In the genomic region with DNA sequence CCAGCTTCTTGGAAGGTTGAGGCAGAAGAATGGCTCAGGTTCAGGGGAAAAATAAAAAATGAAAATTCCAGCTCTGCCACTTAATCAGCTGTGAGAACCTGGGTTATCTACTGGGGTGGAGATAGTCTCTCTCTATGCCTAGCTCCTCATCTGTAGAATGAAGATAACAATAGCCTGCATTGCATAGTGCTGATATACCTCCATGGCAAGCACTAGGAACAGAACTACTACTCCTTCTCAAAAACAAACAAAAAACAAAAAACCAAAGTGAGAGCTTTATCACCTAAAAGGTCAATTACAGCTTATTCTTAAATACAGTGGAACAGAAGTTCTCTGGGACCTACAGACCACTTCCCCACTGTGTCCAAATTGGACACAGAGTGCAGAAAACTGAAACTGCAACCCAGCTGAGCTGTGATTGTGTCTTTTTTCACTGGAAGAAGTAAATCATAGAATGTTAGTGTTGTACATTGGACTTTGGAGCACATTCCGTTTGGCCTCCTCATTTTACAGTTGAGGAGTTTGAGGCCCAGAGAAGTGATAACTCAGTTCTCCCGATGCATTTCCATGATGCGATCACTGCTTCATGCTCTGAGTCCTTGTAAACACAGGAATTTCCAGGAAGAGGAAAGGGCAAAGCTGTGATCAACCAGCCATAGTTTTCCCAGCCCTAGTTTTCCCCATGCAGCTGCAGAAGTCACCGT, we compare ENCODE assay signal across 1 cellular context.
TF ChIP-seq lines count a peak whose summit lies in the region.

No MANE protein-coding gene starts in this region.

TF ChIP-seq in K562, 482 proteins besides CTCF, POLR2A, EP300 and RAD21 (continued from another document and continues in another):
- no peak for TF ChIP-seq GTF2A2 (tag; IDR thresholded peaks at IDR 0.05)
- no peak for TF ChIP-seq CHD4 (IDR thresholded peaks at IDR 0.05; ENCODE audit: insufficient read depth, insufficient replicate concordance, low read depth, low read length, poor library complexity, severe bottlenecking)
- TF ChIP-seq, protein P1, sequence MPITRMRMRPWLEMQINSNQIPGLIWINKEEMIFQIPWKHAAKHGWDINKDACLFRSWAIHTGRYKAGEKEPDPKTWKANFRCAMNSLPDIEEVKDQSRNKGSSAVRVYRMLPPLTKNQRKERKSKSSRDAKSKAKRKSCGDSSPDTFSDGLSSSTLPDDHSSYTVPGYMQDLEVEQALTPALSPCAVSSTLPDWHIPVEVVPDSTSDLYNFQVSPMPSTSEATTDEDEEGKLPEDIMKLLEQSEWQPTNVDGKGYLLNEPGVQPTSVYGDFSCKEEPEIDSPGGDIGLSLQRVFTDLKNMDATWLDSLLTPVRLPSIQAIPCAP (CRISPR knock-in tag; IDR thresholded peaks at IDR 0.05; ENCODE audit: borderline replicate concordance), result no peak
- no peak for TF ChIP-seq E2F3 (CRISPR knock-in tag; IDR thresholded peaks at IDR 0.05)
- no peak for TF ChIP-seq HNRNPUL1 (IDR thresholded peaks at IDR 0.05; ENCODE audit: low read length)
- no peak for TF ChIP-seq CBX2 (IDR thresholded peaks at IDR 0.05; ENCODE audit: insufficient read depth, low read length, poor library complexity, severe bottlenecking)
- TF ChIP-seq PRPF4 (IDR thresholded peaks at IDR 0.05; ENCODE audit: insufficient read depth, low read depth, low read length, poor library complexity, severe bottlenecking), result no peak
- TF ChIP-seq, protein P2, sequence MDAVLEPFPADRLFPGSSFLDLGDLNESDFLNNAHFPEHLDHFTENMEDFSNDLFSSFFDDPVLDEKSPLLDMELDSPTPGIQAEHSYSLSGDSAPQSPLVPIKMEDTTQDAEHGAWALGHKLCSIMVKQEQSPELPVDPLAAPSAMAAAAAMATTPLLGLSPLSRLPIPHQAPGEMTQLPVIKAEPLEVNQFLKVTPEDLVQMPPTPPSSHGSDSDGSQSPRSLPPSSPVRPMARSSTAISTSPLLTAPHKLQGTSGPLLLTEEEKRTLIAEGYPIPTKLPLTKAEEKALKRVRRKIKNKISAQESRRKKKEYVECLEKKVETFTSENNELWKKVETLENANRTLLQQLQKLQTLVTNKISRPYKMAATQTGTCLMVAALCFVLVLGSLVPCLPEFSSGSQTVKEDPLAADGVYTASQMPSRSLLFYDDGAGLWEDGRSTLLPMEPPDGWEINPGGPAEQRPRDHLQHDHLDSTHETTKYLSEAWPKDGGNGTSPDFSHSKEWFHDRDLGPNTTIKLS (IDR thresholded peaks at IDR 0.05; ENCODE audit: borderline replicate concordance, low read depth), result no peak
- no peak for TF ChIP-seq NR2C2 (CRISPR knock-in tag; IDR thresholded peaks at IDR 0.05)
- no peak; the same call in 1 of the 2 replicates for TF ChIP-seq NR2C2 (tag; IDR thresholded peaks at IDR 0.05)
- no peak for TF ChIP-seq ZNF408 (CRISPR knock-in tag; IDR thresholded peaks at IDR 0.05; ENCODE audit: low read depth)
- TF ChIP-seq ZNF24 (IDR thresholded peaks at IDR 0.05), result no peak
- TF ChIP-seq, protein P3, sequence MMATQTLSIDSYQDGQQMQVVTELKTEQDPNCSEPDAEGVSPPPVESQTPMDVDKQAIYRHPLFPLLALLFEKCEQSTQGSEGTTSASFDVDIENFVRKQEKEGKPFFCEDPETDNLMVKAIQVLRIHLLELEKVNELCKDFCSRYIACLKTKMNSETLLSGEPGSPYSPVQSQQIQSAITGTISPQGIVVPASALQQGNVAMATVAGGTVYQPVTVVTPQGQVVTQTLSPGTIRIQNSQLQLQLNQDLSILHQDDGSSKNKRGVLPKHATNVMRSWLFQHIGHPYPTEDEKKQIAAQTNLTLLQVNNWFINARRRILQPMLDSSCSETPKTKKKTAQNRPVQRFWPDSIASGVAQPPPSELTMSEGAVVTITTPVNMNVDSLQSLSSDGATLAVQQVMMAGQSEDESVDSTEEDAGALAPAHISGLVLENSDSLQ (IDR thresholded peaks at IDR 0.05), result no peak; the same call in 1 of the 2 replicates
- TF ChIP-seq SMARCA5 (IDR thresholded peaks at IDR 0.05), result no peak
- TF ChIP-seq, protein P4, sequence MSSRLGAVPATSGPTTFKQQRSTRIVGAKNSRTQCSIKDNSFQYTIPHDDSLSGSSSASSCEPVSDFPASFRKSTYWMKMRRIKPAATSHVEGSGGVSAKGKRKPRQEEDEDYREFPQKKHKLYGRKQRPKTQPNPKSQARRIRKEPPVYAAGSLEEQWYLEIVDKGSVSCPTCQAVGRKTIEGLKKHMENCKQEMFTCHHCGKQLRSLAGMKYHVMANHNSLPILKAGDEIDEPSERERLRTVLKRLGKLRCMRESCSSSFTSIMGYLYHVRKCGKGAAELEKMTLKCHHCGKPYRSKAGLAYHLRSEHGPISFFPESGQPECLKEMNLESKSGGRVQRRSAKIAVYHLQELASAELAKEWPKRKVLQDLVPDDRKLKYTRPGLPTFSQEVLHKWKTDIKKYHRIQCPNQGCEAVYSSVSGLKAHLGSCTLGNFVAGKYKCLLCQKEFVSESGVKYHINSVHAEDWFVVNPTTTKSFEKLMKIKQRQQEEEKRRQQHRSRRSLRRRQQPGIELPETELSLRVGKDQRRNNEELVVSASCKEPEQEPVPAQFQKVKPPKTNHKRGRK (tag; IDR thresholded peaks at IDR 0.05), result no peak
- TF ChIP-seq ZFX (CRISPR knock-in tag; IDR thresholded peaks at IDR 0.05), result no peak; the same call in 1 of the 2 replicates
- TF ChIP-seq, protein P5, sequence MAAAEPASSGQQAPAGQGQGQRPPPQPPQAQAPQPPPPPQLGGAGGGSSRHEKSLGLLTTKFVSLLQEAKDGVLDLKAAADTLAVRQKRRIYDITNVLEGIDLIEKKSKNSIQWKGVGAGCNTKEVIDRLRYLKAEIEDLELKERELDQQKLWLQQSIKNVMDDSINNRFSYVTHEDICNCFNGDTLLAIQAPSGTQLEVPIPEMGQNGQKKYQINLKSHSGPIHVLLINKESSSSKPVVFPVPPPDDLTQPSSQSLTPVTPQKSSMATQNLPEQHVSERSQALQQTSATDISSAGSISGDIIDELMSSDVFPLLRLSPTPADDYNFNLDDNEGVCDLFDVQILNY (CRISPR knock-in tag; IDR thresholded peaks at IDR 0.05), result no peak
- peak; percentile 85 for TF ChIP-seq POLR2AphosphoS5 (IDR thresholded peaks at IDR 0.05; ENCODE audit: control insufficient read depth, insufficient read depth, low read depth, low read length)
- peak; percentile 88 for TF ChIP-seq GATA2 (CRISPR knock-in tag; IDR thresholded peaks at IDR 0.05)
- TF ChIP-seq, protein P6, sequence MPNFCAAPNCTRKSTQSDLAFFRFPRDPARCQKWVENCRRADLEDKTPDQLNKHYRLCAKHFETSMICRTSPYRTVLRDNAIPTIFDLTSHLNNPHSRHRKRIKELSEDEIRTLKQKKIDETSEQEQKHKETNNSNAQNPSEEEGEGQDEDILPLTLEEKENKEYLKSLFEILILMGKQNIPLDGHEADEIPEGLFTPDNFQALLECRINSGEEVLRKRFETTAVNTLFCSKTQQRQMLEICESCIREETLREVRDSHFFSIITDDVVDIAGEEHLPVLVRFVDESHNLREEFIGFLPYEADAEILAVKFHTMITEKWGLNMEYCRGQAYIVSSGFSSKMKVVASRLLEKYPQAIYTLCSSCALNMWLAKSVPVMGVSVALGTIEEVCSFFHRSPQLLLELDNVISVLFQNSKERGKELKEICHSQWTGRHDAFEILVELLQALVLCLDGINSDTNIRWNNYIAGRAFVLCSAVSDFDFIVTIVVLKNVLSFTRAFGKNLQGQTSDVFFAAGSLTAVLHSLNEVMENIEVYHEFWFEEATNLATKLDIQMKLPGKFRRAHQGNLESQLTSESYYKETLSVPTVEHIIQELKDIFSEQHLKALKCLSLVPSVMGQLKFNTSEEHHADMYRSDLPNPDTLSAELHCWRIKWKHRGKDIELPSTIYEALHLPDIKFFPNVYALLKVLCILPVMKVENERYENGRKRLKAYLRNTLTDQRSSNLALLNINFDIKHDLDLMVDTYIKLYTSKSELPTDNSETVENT (CRISPR knock-in tag; IDR thresholded peaks at IDR 0.05), result no peak
- no peak for TF ChIP-seq ELF1 (tag; IDR thresholded peaks at IDR 0.05)
- TF ChIP-seq SUPT5H (IDR thresholded peaks at IDR 0.05), result no peak
- no peak for TF ChIP-seq SP1 (CRISPR knock-in tag; IDR thresholded peaks at IDR 0.05)
- TF ChIP-seq, protein P7, sequence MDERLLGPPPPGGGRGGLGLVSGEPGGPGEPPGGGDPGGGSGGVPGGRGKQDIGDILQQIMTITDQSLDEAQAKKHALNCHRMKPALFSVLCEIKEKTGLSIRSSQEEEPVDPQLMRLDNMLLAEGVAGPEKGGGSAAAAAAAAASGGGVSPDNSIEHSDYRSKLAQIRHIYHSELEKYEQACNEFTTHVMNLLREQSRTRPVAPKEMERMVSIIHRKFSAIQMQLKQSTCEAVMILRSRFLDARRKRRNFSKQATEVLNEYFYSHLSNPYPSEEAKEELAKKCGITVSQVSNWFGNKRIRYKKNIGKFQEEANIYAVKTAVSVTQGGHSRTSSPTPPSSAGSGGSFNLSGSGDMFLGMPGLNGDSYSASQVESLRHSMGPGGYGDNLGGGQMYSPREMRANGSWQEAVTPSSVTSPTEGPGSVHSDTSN (CRISPR knock-in tag; IDR thresholded peaks at IDR 0.05; ENCODE audit: low read depth), result no peak
- TF ChIP-seq, protein P7 (tag; conservative IDR thresholded peaks at IDR 0.05; ENCODE audit: low read depth), result peak; percentile 10; the same call in 1 of the 2 replicates
- no peak for TF ChIP-seq ZNF140 (CRISPR knock-in tag; IDR thresholded peaks at IDR 0.05)
- TF ChIP-seq ZNF644 (tag; IDR thresholded peaks at IDR 0.05; ENCODE audit: low read depth), result peak; percentile 95
- TF ChIP-seq SMAD2 (IDR thresholded peaks at IDR 0.05; ENCODE audit: low read depth, low read length), result no peak
- no peak for TF ChIP-seq TAF15 (IDR thresholded peaks at IDR 0.05; ENCODE audit: low read depth, low read length)
- TF ChIP-seq MAFF (IDR thresholded peaks at IDR 0.05; ENCODE audit: low read length), result no peak
- TF ChIP-seq, protein P8, sequence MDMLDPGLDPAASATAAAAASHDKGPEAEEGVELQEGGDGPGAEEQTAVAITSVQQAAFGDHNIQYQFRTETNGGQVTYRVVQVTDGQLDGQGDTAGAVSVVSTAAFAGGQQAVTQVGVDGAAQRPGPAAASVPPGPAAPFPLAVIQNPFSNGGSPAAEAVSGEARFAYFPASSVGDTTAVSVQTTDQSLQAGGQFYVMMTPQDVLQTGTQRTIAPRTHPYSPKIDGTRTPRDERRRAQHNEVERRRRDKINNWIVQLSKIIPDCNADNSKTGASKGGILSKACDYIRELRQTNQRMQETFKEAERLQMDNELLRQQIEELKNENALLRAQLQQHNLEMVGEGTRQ (CRISPR knock-in tag; IDR thresholded peaks at IDR 0.05), result no peak
- no peak for TF ChIP-seq NR1H2 (CRISPR knock-in tag; IDR thresholded peaks at IDR 0.05)
- no peak for TF ChIP-seq HEY1 (CRISPR knock-in tag; IDR thresholded peaks at IDR 0.05; ENCODE audit: borderline replicate concordance)
- TF ChIP-seq NRF1 (conservative IDR thresholded peaks at IDR 0.05 in 1 of 2, IDR thresholded peaks at IDR 0.05 in 1 of 2), result no peak
- TF ChIP-seq, protein P9, sequence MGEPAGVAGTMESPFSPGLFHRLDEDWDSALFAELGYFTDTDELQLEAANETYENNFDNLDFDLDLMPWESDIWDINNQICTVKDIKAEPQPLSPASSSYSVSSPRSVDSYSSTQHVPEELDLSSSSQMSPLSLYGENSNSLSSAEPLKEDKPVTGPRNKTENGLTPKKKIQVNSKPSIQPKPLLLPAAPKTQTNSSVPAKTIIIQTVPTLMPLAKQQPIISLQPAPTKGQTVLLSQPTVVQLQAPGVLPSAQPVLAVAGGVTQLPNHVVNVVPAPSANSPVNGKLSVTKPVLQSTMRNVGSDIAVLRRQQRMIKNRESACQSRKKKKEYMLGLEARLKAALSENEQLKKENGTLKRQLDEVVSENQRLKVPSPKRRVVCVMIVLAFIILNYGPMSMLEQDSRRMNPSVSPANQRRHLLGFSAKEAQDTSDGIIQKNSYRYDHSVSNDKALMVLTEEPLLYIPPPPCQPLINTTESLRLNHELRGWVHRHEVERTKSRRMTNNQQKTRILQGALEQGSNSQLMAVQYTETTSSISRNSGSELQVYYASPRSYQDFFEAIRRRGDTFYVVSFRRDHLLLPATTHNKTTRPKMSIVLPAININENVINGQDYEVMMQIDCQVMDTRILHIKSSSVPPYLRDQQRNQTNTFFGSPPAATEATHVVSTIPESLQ (CRISPR knock-in tag; IDR thresholded peaks at IDR 0.05), result no peak; the same call in 1 of the 2 replicates
- no peak for TF ChIP-seq STAG1 (CRISPR knock-in tag; IDR thresholded peaks at IDR 0.05; ENCODE audit: borderline replicate concordance)
- TF ChIP-seq, protein P10, sequence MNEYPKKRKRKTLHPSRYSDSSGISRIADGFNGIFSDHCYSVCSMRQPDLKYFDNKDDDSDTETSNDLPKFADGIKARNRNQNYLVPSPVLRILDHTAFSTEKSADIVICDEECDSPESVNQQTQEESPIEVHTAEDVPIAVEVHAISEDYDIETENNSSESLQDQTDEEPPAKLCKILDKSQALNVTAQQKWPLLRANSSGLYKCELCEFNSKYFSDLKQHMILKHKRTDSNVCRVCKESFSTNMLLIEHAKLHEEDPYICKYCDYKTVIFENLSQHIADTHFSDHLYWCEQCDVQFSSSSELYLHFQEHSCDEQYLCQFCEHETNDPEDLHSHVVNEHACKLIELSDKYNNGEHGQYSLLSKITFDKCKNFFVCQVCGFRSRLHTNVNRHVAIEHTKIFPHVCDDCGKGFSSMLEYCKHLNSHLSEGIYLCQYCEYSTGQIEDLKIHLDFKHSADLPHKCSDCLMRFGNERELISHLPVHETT (CRISPR knock-in tag; conservative IDR thresholded peaks at IDR 0.05 in 1 of 2, IDR thresholded peaks at IDR 0.05 in 1 of 2), result peak in 1 of 2 experiments; percentile 69; a peak in 1 of 4 replicates
- TF ChIP-seq, protein P11, sequence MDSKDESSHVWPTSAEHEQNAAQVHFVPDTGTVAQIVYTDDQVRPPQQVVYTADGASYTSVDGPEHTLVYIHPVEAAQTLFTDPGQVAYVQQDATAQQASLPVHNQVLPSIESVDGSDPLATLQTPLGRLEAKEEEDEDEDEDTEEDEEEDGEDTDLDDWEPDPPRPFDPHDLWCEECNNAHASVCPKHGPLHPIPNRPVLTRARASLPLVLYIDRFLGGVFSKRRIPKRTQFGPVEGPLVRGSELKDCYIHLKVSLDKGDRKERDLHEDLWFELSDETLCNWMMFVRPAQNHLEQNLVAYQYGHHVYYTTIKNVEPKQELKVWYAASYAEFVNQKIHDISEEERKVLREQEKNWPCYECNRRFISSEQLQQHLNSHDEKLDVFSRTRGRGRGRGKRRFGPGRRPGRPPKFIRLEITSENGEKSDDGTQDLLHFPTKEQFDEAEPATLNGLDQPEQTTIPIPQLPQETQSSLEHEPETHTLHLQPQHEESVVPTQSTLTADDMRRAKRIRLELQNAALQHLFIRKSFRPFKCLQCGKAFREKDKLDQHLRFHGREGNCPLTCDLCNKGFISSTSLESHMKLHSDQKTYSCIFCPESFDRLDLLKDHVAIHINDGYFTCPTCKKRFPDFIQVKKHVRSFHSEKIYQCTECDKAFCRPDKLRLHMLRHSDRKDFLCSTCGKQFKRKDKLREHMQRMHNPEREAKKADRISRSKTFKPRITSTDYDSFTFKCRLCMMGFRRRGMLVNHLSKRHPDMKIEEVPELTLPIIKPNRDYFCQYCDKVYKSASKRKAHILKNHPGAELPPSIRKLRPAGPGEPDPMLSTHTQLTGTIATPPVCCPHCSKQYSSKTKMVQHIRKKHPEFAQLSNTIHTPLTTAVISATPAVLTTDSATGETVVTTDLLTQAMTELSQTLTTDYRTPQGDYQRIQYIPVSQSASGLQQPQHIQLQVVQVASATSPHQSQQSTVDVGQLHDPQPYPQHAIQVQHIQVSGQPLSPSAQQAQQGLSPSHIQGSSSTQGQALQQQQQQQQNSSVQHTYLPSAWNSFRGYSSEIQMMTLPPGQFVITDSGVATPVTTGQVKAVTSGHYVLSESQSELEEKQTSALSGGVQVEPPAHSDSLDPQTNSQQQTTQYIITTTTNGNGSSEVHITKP (IDR thresholded peaks at IDR 0.05; ENCODE audit: partially characterized antibody), result no peak
